25 cellular contexts compared by ENCODE assay signal in the genomic region with DNA sequence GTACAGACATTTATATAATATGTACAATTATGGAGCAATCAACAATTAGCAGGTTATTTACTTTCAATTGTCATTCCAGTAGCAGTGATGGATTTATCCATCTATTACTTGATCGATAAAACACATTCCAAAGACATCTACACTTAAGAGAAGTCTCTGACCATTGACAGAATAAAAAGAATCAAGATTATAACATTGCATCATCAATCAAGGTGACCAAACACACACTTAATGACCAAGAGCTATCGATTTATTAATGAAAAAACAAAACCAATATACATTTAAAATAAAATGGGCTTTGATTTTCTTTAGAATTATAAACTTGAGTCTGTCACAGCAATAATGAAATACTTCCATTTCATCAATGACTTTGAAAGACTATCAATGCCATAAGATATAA.
DNase-seq lines count a peak whose midpoint lies in the region; ATAC-seq, FAIRE-seq and TF ChIP-seq lines count a peak whose summit lies in the region.
"Had no signal": no experiment of that assay in that cellular context is flagged by ENCODE, and none has a peak within 500 bp of the region (broad histone marks: within the 10 kb centered on the region; RNA-seq: fewer than 3 reads in every experiment).

No MANE protein-coding gene starts in this region.

- H3K4me3 ChIP-seq in A549 = no peak overlapping the region
- no peak overlapping the region for H3K4me3 ChIP-seq in endodermal cell (ENCODE audit: low read length)
- H3K4me3 ChIP-seq: BLaER1 treated with 17β-estradiol and CSF1 and Interleukin-3, amounts not matched to agents 10 nM and 100 nM; GM12878 had no signal

- POLR2A ChIA-PET in A549 (lab: Yijun Ruan, JAX) = no interaction called here

- H3K27me3 Mint-ChIP-seq in T-helper 17 cell (peaks cover 68% of the 10 kb centered on the region), endodermal cell (ENCODE audit: insufficient read depth) (peaks cover 23% of the 10 kb centered on the region)

- H3K36me3 ChIP-seq in endodermal cell (ENCODE audit: control insufficient read depth, insufficient read depth, low read length) = no peaks in the 10 kb centered on the region
- H3K36me3 ChIP-seq: BLaER1 treated with 17β-estradiol and CSF1 and Interleukin-3, amounts not matched to agents 10 nM and 100 nM had no signal

- peak; percentile 7 for FAIRE-seq in A549 (lab: Jason Lieb, UNC)
- FAIRE-seq in D721Med (lab: Jason Lieb, UNC) = peak; percentile 16
- FAIRE-seq: A204.1, GM12878, GM12892, GM18507 had no signal

- H3K27ac ChIP-seq in A549 (no peak overlapping the region), endodermal cell (ENCODE audit: low read depth, low read length) (no peak overlapping the region)
- H3K27ac ChIP-seq: BLaER1 treated with 17β-estradiol and CSF1 and Interleukin-3, amounts not matched to agents 10 nM and 100 nM; C4-2B had no signal

- no peak overlapping the region for H3K27ac Mint-ChIP-seq in T-helper 17 cell
- H3K27ac Mint-ChIP-seq in endodermal cell = no peak overlapping the region
- H3K27ac Mint-ChIP-seq: B cell; CD4-positive, alpha-beta T cell; CD8-positive, alpha-beta T cell had no signal

- H3K4me3 Mint-ChIP-seq in T-helper 17 cell (peak overlapping the region; percentile 45), endodermal cell (no peak overlapping the region)
- H3K4me3 Mint-ChIP-seq: B cell; CD4-positive, alpha-beta T cell; CD8-positive, alpha-beta T cell had no signal

- TF ChIP-seq EP300 in A549 (IDR thresholded peaks at IDR 0.05) = no peak

- ATAC-seq in A549 (no peak), T-helper 17 cell (no peak)
- ATAC-seq: CD8-positive, alpha-beta T cell; GM12878 had no signal

- no peaks in the 10 kb centered on the region for H3K36me3 Mint-ChIP-seq in T-helper 17 cell (ENCODE audit: low read depth)
- no peaks in the 10 kb centered on the region for H3K36me3 Mint-ChIP-seq in endodermal cell (ENCODE audit: low read depth)
- H3K36me3 Mint-ChIP-seq: CD8-positive, alpha-beta T cell had no signal

- TF ChIP-seq RAD21 in A549 (conservative IDR thresholded peaks at IDR 0.05 in 1 of 2, IDR thresholded peaks at IDR 0.05 in 1 of 2) = no peak

- H3K4me1 Mint-ChIP-seq in T-helper 17 cell (no peaks in the 10 kb centered on the region), endodermal cell (peaks cover 57% of the 10 kb centered on the region)
- H3K4me1 Mint-ChIP-seq: B cell had no signal

- TF ChIP-seq CTCF in A549 (IDR thresholded peaks at IDR 0.05) (no peak), D721Med (IDR thresholded peaks at IDR 0.05; ENCODE audit: insufficient read depth, missing control alignments) (no peak), endodermal cell (conservative IDR thresholded peaks at IDR 0.05) (no peak)

- no peak overlapping the region for H3K4me2 ChIP-seq in A549
- H3K4me2 ChIP-seq: BLaER1 treated with 17β-estradiol and CSF1 and Interleukin-3, amounts not matched to agents 10 nM and 100 nM had no signal

- H3K9ac ChIP-seq in endodermal cell (ENCODE audit: extremely low read depth, low read length, poor library complexity, severe bottlenecking) = no peak overlapping the region
- H3K9ac ChIP-seq: BLaER1 treated with 17β-estradiol and CSF1 and Interleukin-3, amounts not matched to agents 10 nM and 100 nM had no signal

- WGBS in A549 (ENCODE audit: missing lambda C conversion rate) = 35% methylated on average over 2 of the region's 2 CpGs
- WGBS in endodermal cell (ENCODE audit: insufficient coverage in 1 of 2, insufficient read length in 1 of 2), 2 experiments = 89 to 100% methylated on average over 1 to 2 of the region's 2 CpGs

- DNase-seq in A549 (ENCODE audit: low read depth in 1 of 2, low spot score in 1 of 2) = no peak
- no peak for DNase-seq in D721Med (ENCODE audit: insufficient read length, low spot score)
- DNase-seq in T-helper 17 cell = no peak
- no peak for DNase-seq in NCI-H1694 treated with DMSO at 0.1 percent for 48 hours (lab: John Stamatoyannopoulos, UW)
- no peak for DNase-seq in activated naive CD4-positive, alpha-beta T cell treated with Interleukin-2 at 50 U/mL for 16 hours
- no peak for DNase-seq in endodermal cell
- DNase-seq: 8988T; AML-193; Caco-2; Calu3; CD4-positive, alpha-beta T cell; CD8-positive, alpha-beta T cell; DMS 273 treated with DMSO at 0.1 percent for 48 hours; DMS153; DMS53; DMS79; DND-41; GDM1 had no signal

- H3K4me1 ChIP-seq in A549 = no peaks in the 10 kb centered on the region
- peaks cover 10% of the 10 kb centered on the region for H3K4me1 ChIP-seq in endodermal cell (ENCODE audit: control insufficient read depth, insufficient read depth, low read length)
- H3K4me1 ChIP-seq: BLaER1 treated with 17β-estradiol and CSF1 and Interleukin-3, amounts not matched to agents 10 nM and 100 nM; Caco-2 had no signal

- no peaks in the 10 kb centered on the region for H3K9me3 ChIP-seq in A549
- no peaks in the 10 kb centered on the region for H3K9me3 ChIP-seq in T-helper 17 cell (ENCODE audit: control insufficient read depth, low read length, poor library complexity, severe bottlenecking)
- H3K9me3 ChIP-seq in endodermal cell (ENCODE audit: control insufficient read depth, low read length) = peaks cover 4% of the 10 kb centered on the region
- H3K9me3 ChIP-seq: BLaER1 treated with 17β-estradiol and CSF1 and Interleukin-3, amounts not matched to agents 10 nM and 100 nM; Caco-2 had no signal

- no peak for TF ChIP-seq POLR2A in A549 (IDR thresholded peaks at IDR 0.05; ENCODE audit: low read length)

- CTCF ChIA-PET in A549 (lab: Yijun Ruan, JAX) = no interaction called here

- no peaks in the 10 kb centered on the region for H3K9me3 Mint-ChIP-seq in endodermal cell
- H3K9me3 Mint-ChIP-seq: CD4-positive, alpha-beta T cell; CD8-positive, alpha-beta T cell had no signal

- H3K27me3 ChIP-seq in endodermal cell (ENCODE audit: control insufficient read depth, insufficient read depth, low read length, poor library complexity, severe bottlenecking) = peaks cover 21% of the 10 kb centered on the region

TF ChIP-seq in A549, 52 proteins besides CTCF, POLR2A, EP300 and RAD21:
- TF ChIP-seq CHD2 (IDR thresholded peaks at IDR 0.05; ENCODE audit: low read length, partially characterized antibody) (no peak), RARB (CRISPR knock-in tag; IDR thresholded peaks at IDR 0.05) (no peak), ZC3H11A (IDR thresholded peaks at IDR 0.05) (no peak), CHD4 (IDR thresholded peaks at IDR 0.05; ENCODE audit: borderline replicate concordance) (no peak), NR3C1 (IDR thresholded peaks at IDR 0.05) (no peak), CBX2 (IDR thresholded peaks at IDR 0.05; ENCODE audit: borderline replicate concordance, low read depth) (no peak), KDM1A (IDR thresholded peaks at IDR 0.05; ENCODE audit: low read depth) (no peak), HOXB5 (CRISPR knock-in tag; IDR thresholded peaks at IDR 0.05) (no peak), ZSCAN20 (CRISPR knock-in tag; IDR thresholded peaks at IDR 0.05) (no peak), FOSL2 (IDR thresholded peaks at IDR 0.05) (no peak), FOSL2 (CRISPR knock-in tag; IDR thresholded peaks at IDR 0.05) (no peak), RCOR1 (IDR thresholded peaks at IDR 0.05; ENCODE audit: low read depth, low read length) (no peak)
- TF ChIP-seq, protein P1, sequence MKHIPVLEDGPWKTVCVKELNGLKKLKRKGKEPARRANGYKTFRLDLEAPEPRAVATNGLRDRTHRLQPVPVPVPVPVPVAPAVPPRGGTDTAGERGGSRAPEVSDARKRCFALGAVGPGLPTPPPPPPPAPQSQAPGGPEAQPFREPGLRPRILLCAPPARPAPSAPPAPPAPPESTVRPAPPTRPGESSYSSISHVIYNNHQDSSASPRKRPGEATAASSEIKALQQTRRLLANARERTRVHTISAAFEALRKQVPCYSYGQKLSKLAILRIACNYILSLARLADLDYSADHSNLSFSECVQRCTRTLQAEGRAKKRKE (CRISPR knock-in tag; IDR thresholded peaks at IDR 0.05; ENCODE audit: low read depth) = no peak
